In the genomic region with DNA sequence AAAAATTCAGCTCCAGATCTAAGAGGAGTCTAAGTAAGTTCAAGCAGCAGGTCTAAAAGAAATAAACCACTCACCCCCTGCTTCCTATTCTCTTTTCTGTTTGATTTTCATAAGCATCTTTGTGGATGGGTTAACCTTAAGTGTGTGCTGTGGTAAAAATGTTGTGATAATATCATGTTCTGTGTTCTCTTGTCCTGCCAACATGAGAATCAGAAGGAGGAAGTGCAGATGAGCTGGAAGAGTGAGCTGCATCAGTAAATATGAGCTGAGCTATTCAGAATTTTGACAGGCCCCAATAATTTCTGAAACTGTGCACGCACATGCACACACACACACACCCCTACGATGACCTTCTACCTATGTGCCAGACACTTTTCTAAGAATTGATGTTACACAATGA, we compare ENCODE assay signal across 34 cellular contexts.
"Had no signal": no experiment of that assay in that cellular context is flagged by ENCODE, and none has a peak within 500 bp of the region (broad histone marks: within the 10 kb centered on the region; RNA-seq: fewer than 3 reads in every experiment).

No MANE protein-coding gene starts in this region.

- H3K27me3 ChIP-seq: ascending aorta, breast epithelium, cardiac muscle cell, colonic mucosa, heart left ventricle had no signal

- H3K4me1 Mint-ChIP-seq: activated CD8-positive, alpha-beta memory T cell treated with anti-CD3 and anti-CD28 coated beads, Interleukin-2, amount 10 ng/mL, durations not matched to agents 7 days and 5 days; brain; endodermal cell had no signal

- DNase-seq: activated CD4-positive, alpha-beta memory T cell treated with anti-CD3 and anti-CD28 coated beads for 36 hours; activated CD4-positive, alpha-beta T cell treated with anti-CD3 and anti-CD28 coated beads for 36 hours; activated CD4-positive, alpha-beta T cell treated with anti-CD3 and anti-CD28 coated beads, Interleukin-2, amount 10 ng/mL, durations not matched to agents 24 days and 14 days; activated CD4-positive, CD25-positive, alpha-beta regulatory T cell; activated CD4-positive, CD25-positive, alpha-beta regulatory T cell treated with anti-CD3 and anti-CD28 coated beads, Interleukin-2, amount 50 U/mL, for 72 hours; activated CD8-positive, alpha-beta memory T cell treated with anti-CD3 and anti-CD28 coated beads, Interleukin-2, amount 10 ng/mL, durations not matched to agents 7 days and 5 days; activated CD8-positive, alpha-beta memory T cell treated with anti-CD3 and anti-CD28 coated beads, Interleukin-2, amount 50 U/mL, for 4 hours; activated CD8-positive, alpha-beta T cell treated with anti-CD3 and anti-CD28 coated beads, Interleukin-2, amount 10 ng/mL, durations not matched to agents 7 days and 5 days; activated effector memory CD4-positive, alpha-beta T cell treated with anti-CD3 and anti-CD28 coated beads, Interleukin-2, amount 50 U/mL, for 16 hours; activated naive CD4-positive, alpha-beta T cell treated with anti-CD3 and anti-CD28 coated beads for 36 hours; activated naive CD8-positive, alpha-beta T cell treated with anti-CD3 and anti-CD28 coated beads for 36 hours; activated naive CD8-positive, alpha-beta T cell treated with anti-CD3 and anti-CD28 coated beads, Interleukin-2, amount 50 U/mL, for 24 hours; activated T-cell treated with anti-CD3 and anti-CD28 coated beads, Interleukin-2, amount 50 U/mL, for 1 hour; activated T-cell treated with anti-CD3 and anti-CD28 coated beads, Interleukin-2, amount 50 U/mL, for 48 hours; central memory CD4-positive, alpha-beta T cell; cerebellar nuclear complex; colonic mucosa; effector memory CD4-positive, alpha-beta T cell; endodermal cell; foreskin fibroblast; heart left ventricle; T-helper 1 cell; T-helper 17 cell; T1000; WERI-Rb-1 had no signal

- H3K4me3 ChIP-seq: ascending aorta, breast epithelium, cardiac muscle cell, colonic mucosa, heart left ventricle had no signal

- H3K27me3 Mint-ChIP-seq: activated CD4-positive, alpha-beta memory T cell treated with anti-CD3 and anti-CD28 coated beads for 36 hours; activated CD4-positive, alpha-beta T cell treated with anti-CD3 and anti-CD28 coated beads for 36 hours; activated CD4-positive, alpha-beta T cell treated with anti-CD3 and anti-CD28 coated beads, Interleukin-2, amount 10 ng/mL, durations not matched to agents 24 days and 14 days; activated naive CD4-positive, alpha-beta T cell treated with anti-CD3 and anti-CD28 coated beads, Interleukin-2, amount 50 U/mL, for 24 hours; activated naive CD8-positive, alpha-beta T cell treated with anti-CD3 and anti-CD28 coated beads for 36 hours; activated naive CD8-positive, alpha-beta T cell treated with anti-CD3 and anti-CD28 coated beads, Interleukin-2, amount 50 U/mL, for 24 hours; T-helper 17 cell had no signal

- ATAC-seq: activated CD4-positive, alpha-beta T cell treated with anti-CD3 and anti-CD28 coated beads for 36 hours; activated CD8-positive, alpha-beta memory T cell treated with anti-CD3 and anti-CD28 coated beads, Interleukin-2, amount 10 ng/mL, durations not matched to agents 7 days and 5 days; activated CD8-positive, alpha-beta T cell treated with anti-CD3 and anti-CD28 coated beads, Interleukin-2, amount 10 ng/mL, durations not matched to agents 7 days and 5 days; activated naive CD8-positive, alpha-beta T cell treated with anti-CD3 and anti-CD28 coated beads, Interleukin-2, amount 50 U/mL, for 24 hours; esophagus mucosa; heart left ventricle; T-helper 17 cell had no signal

- H3K27ac ChIP-seq: ascending aorta, breast epithelium, cardiac muscle cell, colonic mucosa, heart left ventricle, WERI-Rb-1 had no signal

- H3K4me3 Mint-ChIP-seq: activated CD4-positive, alpha-beta memory T cell treated with anti-CD3 and anti-CD28 coated beads for 36 hours; activated CD4-positive, alpha-beta T cell treated with anti-CD3 and anti-CD28 coated beads for 36 hours; activated CD4-positive, alpha-beta T cell treated with anti-CD3 and anti-CD28 coated beads, Interleukin-2, amount 10 ng/mL, durations not matched to agents 24 days and 14 days; activated CD8-positive, alpha-beta memory T cell treated with anti-CD3 and anti-CD28 coated beads, Interleukin-2, amount 10 ng/mL, durations not matched to agents 7 days and 5 days; activated CD8-positive, alpha-beta T cell treated with anti-CD3 and anti-CD28 coated beads, Interleukin-2, amount 10 ng/mL, durations not matched to agents 7 days and 5 days; activated naive CD4-positive, alpha-beta T cell treated with anti-CD3 and anti-CD28 coated beads for 36 hours; activated naive CD4-positive, alpha-beta T cell treated with anti-CD3 and anti-CD28 coated beads, Interleukin-2, amount 50 U/mL, for 24 hours; activated naive CD8-positive, alpha-beta T cell treated with anti-CD3 and anti-CD28 coated beads for 36 hours; activated naive CD8-positive, alpha-beta T cell treated with anti-CD3 and anti-CD28 coated beads, Interleukin-2, amount 50 U/mL, for 24 hours; activated T-helper 1 cell treated with anti-CD3 and anti-CD28 coated beads, Interleukin-12 subunit alpha, Interleukin-12 subunit beta, Interleukin-2, Interleukin-4 antibody, amounts not matched to agents 30 ng/mL and 10 ng/mL and 1 ng/mL, durations not matched to agents 14 hours and 24 hours and 36 hours; brain; endodermal cell; T-helper 17 cell; T-helper 2 cell treated with Interferon-gamma antibody and Interleukin-4, amounts not matched to agents 5 μg/mL and 100 μg/mL, for 36 hours had no signal

- H3K27ac Mint-ChIP-seq: activated CD4-positive, alpha-beta memory T cell treated with anti-CD3 and anti-CD28 coated beads for 36 hours; activated CD4-positive, alpha-beta T cell treated with anti-CD3 and anti-CD28 coated beads for 36 hours; activated CD4-positive, alpha-beta T cell treated with anti-CD3 and anti-CD28 coated beads, Interleukin-2, amount 10 ng/mL, durations not matched to agents 24 days and 14 days; activated CD8-positive, alpha-beta memory T cell treated with anti-CD3 and anti-CD28 coated beads, Interleukin-2, amount 10 ng/mL, durations not matched to agents 7 days and 5 days; activated CD8-positive, alpha-beta T cell treated with anti-CD3 and anti-CD28 coated beads, Interleukin-2, amount 10 ng/mL, durations not matched to agents 7 days and 5 days; activated naive CD4-positive, alpha-beta T cell treated with anti-CD3 and anti-CD28 coated beads for 36 hours; activated naive CD4-positive, alpha-beta T cell treated with anti-CD3 and anti-CD28 coated beads, Interleukin-2, amount 50 U/mL, for 24 hours; activated naive CD8-positive, alpha-beta T cell treated with anti-CD3 and anti-CD28 coated beads for 36 hours; activated naive CD8-positive, alpha-beta T cell treated with anti-CD3 and anti-CD28 coated beads, Interleukin-2, amount 50 U/mL, for 24 hours; activated T-helper 1 cell treated with anti-CD3 and anti-CD28 coated beads, Interleukin-12 subunit alpha, Interleukin-12 subunit beta, Interleukin-2, Interleukin-4 antibody, amounts not matched to agents 30 ng/mL and 10 ng/mL and 1 ng/mL, durations not matched to agents 14 hours and 24 hours and 36 hours; activated T-helper 2 cell treated with anti-CD3 and anti-CD28 coated beads, Interferon-gamma antibody, Interleukin-2, Interleukin-4, amounts not matched to agents 10 μg/mL and 5 μg/mL and 100 μg/mL, durations not matched to agents 14 hours and 24 hours and 36 hours; brain; endodermal cell; T-helper 17 cell; T-helper 2 cell treated with Interferon-gamma antibody and Interleukin-4, amounts not matched to agents 5 μg/mL and 100 μg/mL, for 36 hours had no signal

- H3K36me3 Mint-ChIP-seq: activated naive CD8-positive, alpha-beta T cell treated with anti-CD3 and anti-CD28 coated beads for 36 hours; brain had no signal
